In genomic region chr1:25616932-25617625, GRCh38 we compare ENCODE assay signal across 1 cellular context.
A peak's percentile ranks its signal among the peaks of the same experiment; 100 is the strongest.
TF ChIP-seq lines count a peak whose summit lies in the region.

No MANE protein-coding gene starts in this region.

TF ChIP-seq in HEK293, 187 proteins besides CTCF, POLR2A, EP300 and RAD21 (continued from another document):
- TF ChIP-seq, protein P1, sequence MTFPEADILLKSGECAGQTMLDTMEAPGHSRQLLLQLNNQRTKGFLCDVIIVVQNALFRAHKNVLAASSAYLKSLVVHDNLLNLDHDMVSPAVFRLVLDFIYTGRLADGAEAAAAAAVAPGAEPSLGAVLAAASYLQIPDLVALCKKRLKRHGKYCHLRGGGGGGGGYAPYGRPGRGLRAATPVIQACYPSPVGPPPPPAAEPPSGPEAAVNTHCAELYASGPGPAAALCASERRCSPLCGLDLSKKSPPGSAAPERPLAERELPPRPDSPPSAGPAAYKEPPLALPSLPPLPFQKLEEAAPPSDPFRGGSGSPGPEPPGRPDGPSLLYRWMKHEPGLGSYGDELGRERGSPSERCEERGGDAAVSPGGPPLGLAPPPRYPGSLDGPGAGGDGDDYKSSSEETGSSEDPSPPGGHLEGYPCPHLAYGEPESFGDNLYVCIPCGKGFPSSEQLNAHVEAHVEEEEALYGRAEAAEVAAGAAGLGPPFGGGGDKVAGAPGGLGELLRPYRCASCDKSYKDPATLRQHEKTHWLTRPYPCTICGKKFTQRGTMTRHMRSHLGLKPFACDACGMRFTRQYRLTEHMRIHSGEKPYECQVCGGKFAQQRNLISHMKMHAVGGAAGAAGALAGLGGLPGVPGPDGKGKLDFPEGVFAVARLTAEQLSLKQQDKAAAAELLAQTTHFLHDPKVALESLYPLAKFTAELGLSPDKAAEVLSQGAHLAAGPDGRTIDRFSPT (tag by site-specific recombination; IDR thresholded peaks at IDR 0.05), result no peak
- no peak for TF ChIP-seq REST (tag by site-specific recombination; IDR thresholded peaks at IDR 0.05)
- TF ChIP-seq ZBTB8A (tag by site-specific recombination; IDR thresholded peaks at IDR 0.05), result peak; percentile 86
- 0 out of 2 replicates have a peak, but pooled peaks have one; percentile 16 for TF ChIP-seq KLF16 (tag by site-specific recombination; IDR thresholded peaks at IDR 0.05)
- 0 out of 2 replicates have a peak, but pooled peaks have one; percentile 19 for TF ChIP-seq ZSCAN16 (tag by site-specific recombination; IDR thresholded peaks at IDR 0.05)
- 0 out of 2 replicates have a peak, but pooled peaks have one; percentile 17 for TF ChIP-seq ZNF660 (tag by site-specific recombination; IDR thresholded peaks at IDR 0.05)
- TF ChIP-seq ZNF561 (tag by site-specific recombination; IDR thresholded peaks at IDR 0.05; ENCODE audit: borderline replicate concordance), result 0 out of 2 replicates have a peak, but pooled peaks have one; percentile 49
- peak; percentile 62 for TF ChIP-seq KLF10 (tag by site-specific recombination; IDR thresholded peaks at IDR 0.05)
- peak; percentile 40; the same call in 1 of the 2 replicates for TF ChIP-seq ZNF76 (tag by site-specific recombination; IDR thresholded peaks at IDR 0.05; ENCODE audit: borderline replicate concordance, low read depth)
- TF ChIP-seq, protein P2, sequence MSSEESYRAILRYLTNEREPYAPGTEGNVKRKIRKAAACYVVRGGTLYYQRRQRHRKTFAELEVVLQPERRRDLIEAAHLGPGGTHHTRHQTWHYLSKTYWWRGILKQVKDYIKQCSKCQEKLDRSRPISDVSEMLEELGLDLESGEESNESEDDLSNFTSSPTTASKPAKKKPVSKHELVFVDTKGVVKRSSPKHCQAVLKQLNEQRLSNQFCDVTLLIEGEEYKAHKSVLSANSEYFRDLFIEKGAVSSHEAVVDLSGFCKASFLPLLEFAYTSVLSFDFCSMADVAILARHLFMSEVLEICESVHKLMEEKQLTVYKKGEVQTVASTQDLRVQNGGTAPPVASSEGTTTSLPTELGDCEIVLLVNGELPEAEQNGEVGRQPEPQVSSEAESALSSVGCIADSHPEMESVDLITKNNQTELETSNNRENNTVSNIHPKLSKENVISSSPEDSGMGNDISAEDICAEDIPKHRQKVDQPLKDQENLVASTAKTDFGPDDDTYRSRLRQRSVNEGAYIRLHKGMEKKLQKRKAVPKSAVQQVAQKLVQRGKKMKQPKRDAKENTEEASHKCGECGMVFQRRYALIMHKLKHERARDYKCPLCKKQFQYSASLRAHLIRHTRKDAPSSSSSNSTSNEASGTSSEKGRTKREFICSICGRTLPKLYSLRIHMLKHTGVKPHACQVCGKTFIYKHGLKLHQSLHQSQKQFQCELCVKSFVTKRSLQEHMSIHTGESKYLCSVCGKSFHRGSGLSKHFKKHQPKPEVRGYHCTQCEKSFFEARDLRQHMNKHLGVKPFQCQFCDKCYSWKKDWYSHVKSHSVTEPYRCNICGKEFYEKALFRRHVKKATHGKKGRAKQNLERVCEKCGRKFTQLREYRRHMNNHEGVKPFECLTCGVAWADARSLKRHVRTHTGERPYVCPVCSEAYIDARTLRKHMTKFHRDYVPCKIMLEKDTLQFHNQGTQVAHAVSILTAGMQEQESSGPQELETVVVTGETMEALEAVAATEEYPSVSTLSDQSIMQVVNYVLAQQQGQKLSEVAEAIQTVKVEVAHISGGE (tag by site-specific recombination; conservative IDR thresholded peaks at IDR 0.05; ENCODE audit: low read depth), result 0 out of 2 replicates have a peak, but pooled peaks have one; percentile 16
- peak; percentile 49 for TF ChIP-seq ZIC2 (tag by site-specific recombination; IDR thresholded peaks at IDR 0.05)
- TF ChIP-seq KLF8 (tag by site-specific recombination; IDR thresholded peaks at IDR 0.05), result peak; percentile 23; the same call in 1 of the 2 replicates
- TF ChIP-seq GLIS2 (tag by site-specific recombination; IDR thresholded peaks at IDR 0.05), result peak; percentile 40; the same call in 1 of the 2 replicates
- TF ChIP-seq ZNF677 (tag by site-specific recombination; IDR thresholded peaks at IDR 0.05), result 0 out of 2 replicates have a peak, but pooled peaks have one; percentile 4
- no peak for TF ChIP-seq ZNF571 (tag by site-specific recombination; IDR thresholded peaks at IDR 0.05)
- no peak for TF ChIP-seq ZNF548 (tag by site-specific recombination; IDR thresholded peaks at IDR 0.05)
